ENCODE assay signal across 2 cellular contexts in genomic region chr15:81303241-81304225, GRCh38.
TF ChIP-seq lines count a peak whose summit lies in the region.

No MANE protein-coding gene starts in this region.

TF ChIP-seq in IMR-90, 13 proteins besides CTCF, POLR2A, EP300 and RAD21 (continued from another document):
- no peak for TF ChIP-seq USF2 (IDR thresholded peaks at IDR 0.05; ENCODE audit: low read depth, low read length)
- no peak for TF ChIP-seq FOS (IDR thresholded peaks at IDR 0.05; ENCODE audit: low read depth, low read length)
- no peak for TF ChIP-seq MAFK (IDR thresholded peaks at IDR 0.05; ENCODE audit: low read depth, low read length)
- TF ChIP-seq ELK1 (IDR thresholded peaks at IDR 0.05; ENCODE audit: borderline replicate concordance, low read depth, low read length): no peak
- no peak for TF ChIP-seq RCOR1 (IDR thresholded peaks at IDR 0.05; ENCODE audit: insufficient replicate concordance, low read length)
- TF ChIP-seq CEBPB (IDR thresholded peaks at IDR 0.05; ENCODE audit: low read depth, low read length): no peak
TF ChIP-seq in IMR-90: peak in this region for 0.

TF ChIP-seq in K562, 482 proteins besides CTCF, POLR2A, EP300 and RAD21 (continued from another document):
- TF ChIP-seq E2F8 (IDR thresholded peaks at IDR 0.05; ENCODE audit: low read depth, partially characterized antibody): no peak
- no peak for TF ChIP-seq ARID3A (IDR thresholded peaks at IDR 0.05; ENCODE audit: borderline replicate concordance, low read depth, low read length)
- TF ChIP-seq UBTF (IDR thresholded peaks at IDR 0.05; ENCODE audit: borderline replicate concordance in 1 of 2, low read depth in 2 of 2, low read length in 2 of 2): no peak
- no peak for TF ChIP-seq RBM14 (IDR thresholded peaks at IDR 0.05; ENCODE audit: borderline replicate concordance, insufficient read depth, low read depth, low read length)
- TF ChIP-seq POLR3A (IDR thresholded peaks at IDR 0.05; ENCODE audit: borderline replicate concordance, extremely low read depth, insufficient read depth, insufficient read length): no peak
- no peak for TF ChIP-seq TAF7 (tag; IDR thresholded peaks at IDR 0.05)
- TF ChIP-seq KAT7 (CRISPR knock-in tag; IDR thresholded peaks at IDR 0.05; ENCODE audit: borderline replicate concordance): no peak
- TF ChIP-seq ZBTB33 (CRISPR knock-in tag; IDR thresholded peaks at IDR 0.05): no peak
- TF ChIP-seq SREBF1 (IDR thresholded peaks at IDR 0.05; ENCODE audit: borderline replicate concordance, low read depth, low read length): no peak
- no peak for TF ChIP-seq DIDO1 (tag; IDR thresholded peaks at IDR 0.05; ENCODE audit: low read depth)
- TF ChIP-seq CXXC5 (CRISPR knock-in tag; IDR thresholded peaks at IDR 0.05): no peak
- no peak for TF ChIP-seq JUN (IDR thresholded peaks at IDR 0.05; ENCODE audit: borderline replicate concordance, low read depth, low read length)
- TF ChIP-seq JUN (CRISPR knock-in tag; IDR thresholded peaks at IDR 0.05; ENCODE audit: borderline replicate concordance): no peak
- TF ChIP-seq PML (IDR thresholded peaks at IDR 0.05; ENCODE audit: low read length): no peak
- no peak for TF ChIP-seq TGIF2 (CRISPR knock-in tag; IDR thresholded peaks at IDR 0.05)
- no peak for TF ChIP-seq PREB (CRISPR knock-in tag; IDR thresholded peaks at IDR 0.05)
